Comparison of ENCODE assay signal across 11 cellular contexts in the genomic region with DNA sequence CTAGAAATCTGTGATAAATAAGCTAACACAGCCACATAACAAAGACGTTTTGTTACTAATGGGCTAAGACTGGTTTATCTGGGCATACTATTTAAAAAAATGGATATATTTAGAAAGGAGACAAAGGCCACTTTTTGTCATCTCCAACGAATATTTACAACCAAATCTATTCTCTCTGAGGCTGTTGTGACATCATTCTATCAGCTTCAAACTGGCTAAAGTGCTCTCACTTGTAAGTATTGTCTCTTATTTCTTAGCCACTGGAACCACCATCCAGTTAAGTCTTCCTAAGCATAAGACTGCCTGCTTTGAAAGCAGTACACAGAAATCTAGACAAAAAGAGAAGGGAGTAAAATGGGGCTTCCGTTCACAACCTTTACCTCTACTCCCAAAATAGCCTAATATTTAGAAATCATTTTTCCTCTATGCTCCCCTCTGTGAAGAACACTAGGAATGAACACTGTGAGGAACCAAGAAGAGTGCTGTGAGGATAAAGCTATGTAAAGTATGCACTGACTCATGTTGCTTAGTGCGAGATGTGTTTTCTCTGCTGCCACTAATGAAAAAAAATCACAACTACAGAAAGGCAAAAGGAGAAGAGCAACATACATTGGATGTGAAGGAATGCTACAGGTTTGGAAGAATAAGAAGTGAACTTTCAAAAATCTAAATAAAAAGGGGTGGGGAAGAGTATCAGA.
DNase-seq lines count a peak whose midpoint lies in the region; ATAC-seq and TF ChIP-seq lines count a peak whose summit lies in the region.
"Had no signal": no experiment of that assay in that cellular context is flagged by ENCODE, and none has a peak within 500 bp of the region (broad histone marks: within the 10 kb centered on the region; RNA-seq: fewer than 3 reads in every experiment).

No MANE protein-coding gene starts in this region.

- H3K4me3 ChIP-seq in HCT116 (replicated peaks in 1 of 2; ENCODE audit: low read depth in 1 of 2, low read length in 2 of 2) (no peak overlapping the region), body of pancreas (no peak overlapping the region), skeletal muscle cell (ENCODE audit: low read depth, low read length) (no peak overlapping the region)

- no peak overlapping the region for H2AFZ ChIP-seq in HCT116 (ENCODE audit: low read depth, low read length, poor library complexity, severe bottlenecking)

- BruUV-seq in HCT116 (replicated peaks; lab: Mats Ljungman, UMichigan) = no TSS peak

- H3K9ac ChIP-seq in HCT116 (ENCODE audit: low read length) = no peak overlapping the region

- no peak for TF ChIP-seq RAD21 in HCT116 (IDR thresholded peaks at IDR 0.05; ENCODE audit: low read depth)

- H3K4me1 ChIP-seq in HCT116 (ENCODE audit: control insufficient read depth in 1 of 2, insufficient read depth in 2 of 2, low read length in 2 of 2) = peaks cover 12% of the 10 kb centered on the region in 2 experiments
- H3K4me1 ChIP-seq in body of pancreas = peaks cover 16% of the 10 kb centered on the region

- H3K27ac ChIP-seq in HCT116 (ENCODE audit: low read depth, low read length) = peak overlapping the region; percentile 28; the same call in 1 of the 2 replicates
- H3K27ac ChIP-seq in body of pancreas = peak overlapping the region in 2 of 4 donors; percentile 33 to 55
- H3K27ac ChIP-seq in substantia nigra (ENCODE audit: low read depth, low read length, poor library complexity, severe bottlenecking) = no peak overlapping the region

- no peaks in the 10 kb centered on the region for H3K9me2 ChIP-seq in HCT116 (ENCODE audit: insufficient read depth)

- no peak for TF ChIP-seq CTCF in HCT116 (IDR thresholded peaks at IDR 0.05 in 2 of 3, conservative IDR thresholded peaks at IDR 0.05 in 1 of 3; ENCODE audit: borderline replicate concordance in 1 of 3, insufficient read depth in 1 of 3, low read depth in 2 of 3, low read length in 2 of 3)
- no peak for TF ChIP-seq CTCF in body of pancreas (IDR thresholded peaks at IDR 0.05)

- no peaks in the 10 kb centered on the region for H3K79me2 ChIP-seq in HCT116 (ENCODE audit: insufficient read depth, low read length)

- RAD21 ChIA-PET in HCT116 (lab: Charles Lee; ENCODE audit: low non-redundant PET in 1 of 2, low total read pairs in 2 of 2, uncharacterized antibody in 2 of 2, unreplicated experiment in 2 of 2) = no interaction called here

- H3K9me3 ChIP-seq in HCT116 (ENCODE audit: control insufficient read depth in 1 of 2, insufficient read depth in 1 of 2, low read depth in 1 of 2, low read length in 2 of 2) (no peaks in the 10 kb centered on the region), body of pancreas (no peaks in the 10 kb centered on the region)

- POLR2A ChIA-PET in HCT116 (lab: Charles Lee) = no interaction called here

- ATAC-seq in HCT116 (peak; percentile 84), body of pancreas (peak; percentile 50), left ventricle myocardium superior (peak; percentile 81), GM19351 (IDR thresholded peaks at IDR 0.05; ENCODE audit: unreplicated experiment) (no peak)
- ATAC-seq: stimulated activated memory B cell treated with anti-CD40 and anti-IgM and Interleukin-4, amounts not matched to agents 10 μg/mL and 1 μg/mL and 100 μg/mL, for 72 hours had no signal

- 48 to 57% methylated on average over 4 of the region's 4 CpGs for WGBS in body of pancreas, 2 donors

- TF ChIP-seq POLR2A in HCT116 (IDR thresholded peaks at IDR 0.05; ENCODE audit: borderline replicate concordance, extremely low read depth, insufficient read depth, insufficient read length) (no peak), body of pancreas (IDR thresholded peaks at IDR 0.05) (no peak)

- H3K27me3 ChIP-seq in HCT116 (ENCODE audit: insufficient read depth, low read length) (no peaks in the 10 kb centered on the region), body of pancreas (no peaks in the 10 kb centered on the region)

- peak overlapping the region; percentile 10; the same call in 1 of the 2 replicates for H3K4me2 ChIP-seq in HCT116 (ENCODE audit: low read length)

- intact Hi-C loops in HCT116 (cut with micrococcal nuclease) (no loop called here), body of pancreas (cut with DNase I) (no loop called here), left ventricle myocardium superior (cut with micrococcal nuclease) (no loop called here)

- DNase-seq in HCT116 (ENCODE audit: low read depth, low spot score) = no peak
- DNase-seq in body of pancreas = no peak
- DNase-seq in left ventricle myocardium superior = no peak
- DNase-seq in skeletal muscle cell (ENCODE audit: low read depth) = peak; percentile 11
- DNase-seq in activated gamma-delta T cell treated with Interleukin-2 at 50 U/mL for 16 hours = no peak
- DNase-seq in GDM1 (lab: John Stamatoyannopoulos, UW) = no peak
- DNase-seq in substantia nigra (lab: John Stamatoyannopoulos, UW) = no peak
- DNase-seq: anterior cingulate cortex, small intestine had no signal

- CTCF ChIA-PET in HCT116 (lab: Charles Lee) = no interaction called here

- no peaks in the 10 kb centered on the region for H3K36me3 ChIP-seq in HCT116 (ENCODE audit: control insufficient read depth in 1 of 2, insufficient read depth in 2 of 2, low read length in 2 of 2)
- no peaks in the 10 kb centered on the region for H3K36me3 ChIP-seq in body of pancreas (replicated peaks in 1 of 2; ENCODE audit: insufficient read depth in 1 of 2, low read depth in 2 of 2)

- H4K20me1 ChIP-seq in HCT116 (ENCODE audit: insufficient read depth) = no peaks in the 10 kb centered on the region

TF ChIP-seq in HCT116, 20 proteins besides CTCF, POLR2A, EP300 and RAD21 (continues in another document):
- TF ChIP-seq EGR1 (IDR thresholded peaks at IDR 0.05; ENCODE audit: low read depth) (no peak), SP1 (IDR thresholded peaks at IDR 0.05; ENCODE audit: low read depth) (no peak), TCF7L2 (IDR thresholded peaks at IDR 0.05; ENCODE audit: borderline replicate concordance, extremely low read depth, insufficient read depth, insufficient read length) (no peak), ZFX (IDR thresholded peaks at IDR 0.05) (no peak), FOSL1 (IDR thresholded peaks at IDR 0.05; ENCODE audit: low read depth) (no peak), JUND (IDR thresholded peaks at IDR 0.05) (no peak), ZNF274 (IDR thresholded peaks at IDR 0.05; ENCODE audit: low read depth, low read length) (no peak), EZH2phosphoT487 (IDR thresholded peaks at IDR 0.05; ENCODE audit: borderline replicate concordance) (no peak), SRF (IDR thresholded peaks at IDR 0.05; ENCODE audit: low read depth) (no peak), ELF1 (IDR thresholded peaks at IDR 0.05; ENCODE audit: borderline replicate concordance, low read depth) (no peak), REST (IDR thresholded peaks at IDR 0.05; ENCODE audit: low read depth) (no peak; the same call in 1 of the 2 replicates), CEBPB (IDR thresholded peaks at IDR 0.05; ENCODE audit: low read depth) (no peak), CBX3 (IDR thresholded peaks at IDR 0.05; ENCODE audit: low read depth) (no peak), EZH2 (IDR thresholded peaks at IDR 0.05) (no peak), SIN3A (IDR thresholded peaks at IDR 0.05; ENCODE audit: low read depth) (no peak)
- TF ChIP-seq, protein P1, sequence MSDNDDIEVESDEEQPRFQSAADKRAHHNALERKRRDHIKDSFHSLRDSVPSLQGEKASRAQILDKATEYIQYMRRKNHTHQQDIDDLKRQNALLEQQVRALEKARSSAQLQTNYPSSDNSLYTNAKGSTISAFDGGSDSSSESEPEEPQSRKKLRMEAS (IDR thresholded peaks at IDR 0.05) = no peak
- TF ChIP-seq, protein P2, sequence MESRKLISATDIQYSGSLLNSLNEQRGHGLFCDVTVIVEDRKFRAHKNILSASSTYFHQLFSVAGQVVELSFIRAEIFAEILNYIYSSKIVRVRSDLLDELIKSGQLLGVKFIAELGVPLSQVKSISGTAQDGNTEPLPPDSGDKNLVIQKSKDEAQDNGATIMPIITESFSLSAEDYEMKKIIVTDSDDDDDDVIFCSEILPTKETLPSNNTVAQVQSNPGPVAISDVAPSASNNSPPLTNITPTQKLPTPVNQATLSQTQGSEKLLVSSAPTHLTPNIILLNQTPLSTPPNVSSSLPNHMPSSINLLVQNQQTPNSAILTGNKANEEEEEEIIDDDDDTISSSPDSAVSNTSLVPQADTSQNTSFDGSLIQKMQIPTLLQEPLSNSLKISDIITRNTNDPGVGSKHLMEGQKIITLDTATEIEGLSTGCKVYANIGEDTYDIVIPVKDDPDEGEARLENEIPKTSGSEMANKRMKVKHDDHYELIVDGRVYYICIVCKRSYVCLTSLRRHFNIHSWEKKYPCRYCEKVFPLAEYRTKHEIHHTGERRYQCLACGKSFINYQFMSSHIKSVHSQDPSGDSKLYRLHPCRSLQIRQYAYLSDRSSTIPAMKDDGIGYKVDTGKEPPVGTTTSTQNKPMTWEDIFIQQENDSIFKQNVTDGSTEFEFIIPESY (IDR thresholded peaks at IDR 0.05; ENCODE audit: extremely low read depth, insufficient replicate concordance, low read length) = no peak
